1 cellular context compared by ENCODE assay signal in genomic region chr17:31743767-31744166, GRCh38.
TF ChIP-seq lines count a peak whose summit lies in the region.

No MANE protein-coding gene starts in this region.

TF ChIP-seq in GM23338, 12 proteins besides CTCF, POLR2A, EP300 and RAD21 (continued from another document):
- no peak for TF ChIP-seq ZNF462 (CRISPR knock-in tag; IDR thresholded peaks at IDR 0.05)
- no peak for TF ChIP-seq STAT1 (IDR thresholded peaks at IDR 0.05; ENCODE audit: unreplicated experiment)
